14 cellular contexts compared by ENCODE assay signal in genomic region chr3:105715372-105715771, GRCh38.
A peak's percentile ranks its signal among the peaks of the same experiment; 100 is the strongest.
DNase-seq lines count a peak whose midpoint lies in the region; TF ChIP-seq lines count a peak whose summit lies in the region.
"Had no signal": no experiment of that assay in that cellular context is flagged by ENCODE, and none has a peak within 500 bp of the region (broad histone marks: within the 10 kb centered on the region; RNA-seq: fewer than 3 reads in every experiment).

No MANE protein-coding gene starts in this region.

- in situ Hi-C loops in brain microvascular endothelial cell (cut with HindIII; ENCODE audit: low pct_ligation_motif_present, low sequenced_read_pairs): no loop called here

- H3K27me3 ChIP-seq in brain microvascular endothelial cell (replicated peaks): no peaks in the 10 kb centered on the region
- no peaks in the 10 kb centered on the region for H3K27me3 ChIP-seq in prostate gland (replicated peaks; ENCODE audit: insufficient read depth)
- H3K27me3 ChIP-seq in Karpas-422 (ENCODE audit: low read length): no peaks in the 10 kb centered on the region
- H3K27me3 ChIP-seq: ascending aorta, neutrophil had no signal

- no peaks in the 10 kb centered on the region for H3K9me2 ChIP-seq in Karpas-422 (replicated peaks; ENCODE audit: insufficient read depth, low read length)

- peaks cover 45% of the 10 kb centered on the region for H3K79me2 ChIP-seq in Karpas-422 (ENCODE audit: low read length)

- WGBS in prostate gland: 88% methylated on average over 3 of the region's 3 CpGs

- no peaks in the 10 kb centered on the region for H4K20me1 ChIP-seq in Karpas-422 (ENCODE audit: insufficient read depth, low read depth, low read length)

- H3K4me2 ChIP-seq in Karpas-422 (ENCODE audit: low read depth, low read length, poor library complexity, severe bottlenecking): no peak overlapping the region

- H2AFZ ChIP-seq in Karpas-422 (ENCODE audit: low read length): no peak overlapping the region

- no peaks in the 10 kb centered on the region for H3K9me3 ChIP-seq in prostate gland
- no peaks in the 10 kb centered on the region for H3K9me3 ChIP-seq in Karpas-422 (ENCODE audit: low read length)
- H3K9me3 ChIP-seq: ascending aorta, neutrophil had no signal

- H3K36me3 ChIP-seq in brain microvascular endothelial cell (replicated peaks) (peaks cover 23% of the 10 kb centered on the region), prostate gland (no peaks in the 10 kb centered on the region), Karpas-422 (ENCODE audit: insufficient read depth, low read length) (peaks cover 87% of the 10 kb centered on the region)

- intact Hi-C loops in prostate gland (cut with DNase I): no loop called here

- no peak overlapping the region for H3K9ac ChIP-seq in Karpas-422 (ENCODE audit: low read length)

- TF ChIP-seq CTCF in HFF-Myc (IDR thresholded peaks at IDR 0.05; ENCODE audit: low read depth, low read length, missing control alignments) (no peak), brain microvascular endothelial cell (IDR thresholded peaks at IDR 0.05; ENCODE audit: low read depth, low read length, missing control alignments) (no peak), prostate gland (IDR thresholded peaks at IDR 0.05) (no peak)

- TF ChIP-seq POLR2A in prostate gland (IDR thresholded peaks at IDR 0.05): no peak

- H3K4me3 ChIP-seq in HFF-Myc (replicated peaks; ENCODE audit: low read depth, low read length) (no peak overlapping the region), brain microvascular endothelial cell (ENCODE audit: low read depth, low read length) (no peak overlapping the region), prostate gland (no peak overlapping the region), Karpas-422 (ENCODE audit: low read length) (no peak overlapping the region)
- H3K4me3 ChIP-seq: ascending aorta, SK-N-MC had no signal

- DNase-seq in AG08395 (ENCODE audit: low spot score) (peak; percentile 7), HFF-Myc (ENCODE audit: extremely low read depth, low read depth) (peak; percentile 14), brain microvascular endothelial cell (peak; percentile 85), kidney glomerular epithelial cell (lab: John Stamatoyannopoulos, UW) (peak; percentile 3), prostate gland (ENCODE audit: low spot score) (no peak), Karpas-422 (no peak)
- DNase-seq in stimulated activated CD4-positive, alpha-beta T cell treated with anti-CD3 and anti-CD28 coated beads, Interleukin-4, amount 100 ng/mL, for 1 hour: no peak
- no peak for DNase-seq in activated CD4-positive, CD25-positive, alpha-beta regulatory T cell treated with anti-CD3 and anti-CD28 coated beads, Interleukin-2, amount 50 U/mL, for 72 hours
- DNase-seq: CD4-positive, CD25-positive, alpha-beta regulatory T cell; NCI-H1417 treated with DMSO at 0.1 percent for 48 hours; NCI-H69 had no signal

- H3K27ac ChIP-seq in brain microvascular endothelial cell (peak overlapping the region; percentile 69), prostate gland (no peak overlapping the region), Karpas-422 (ENCODE audit: low read length) (no peak overlapping the region)
- H3K27ac ChIP-seq: ascending aorta, neutrophil, SK-N-MC had no signal

- no peaks in the 10 kb centered on the region for H3K4me1 ChIP-seq in prostate gland (replicated peaks)
- no peaks in the 10 kb centered on the region for H3K4me1 ChIP-seq in Karpas-422 (ENCODE audit: low read length)
- H3K4me1 ChIP-seq: ascending aorta had no signal

Comparison
In these comparisons a context has a peak if more than half of its experiments do, and no peak if none do; other contexts are left out.
1. DNase-seq: peak in AG08395 (single experiment), HFF-Myc (single experiment), brain microvascular endothelial cell (single experiment) and kidney glomerular epithelial cell (single experiment); none in stimulated activated CD4-positive, alpha-beta T cell treated with anti-CD3 and anti-CD28 coated beads, Interleukin-4, amount 100 ng/mL, for 1 hour (single experiment), prostate gland (single experiment), Karpas-422 (single experiment) and activated CD4-positive, CD25-positive, alpha-beta regulatory T cell treated with anti-CD3 and anti-CD28 coated beads, Interleukin-2, amount 50 U/mL, for 72 hours (single experiment).